ENCODE assay signal across 1 cellular context in the genomic region with DNA sequence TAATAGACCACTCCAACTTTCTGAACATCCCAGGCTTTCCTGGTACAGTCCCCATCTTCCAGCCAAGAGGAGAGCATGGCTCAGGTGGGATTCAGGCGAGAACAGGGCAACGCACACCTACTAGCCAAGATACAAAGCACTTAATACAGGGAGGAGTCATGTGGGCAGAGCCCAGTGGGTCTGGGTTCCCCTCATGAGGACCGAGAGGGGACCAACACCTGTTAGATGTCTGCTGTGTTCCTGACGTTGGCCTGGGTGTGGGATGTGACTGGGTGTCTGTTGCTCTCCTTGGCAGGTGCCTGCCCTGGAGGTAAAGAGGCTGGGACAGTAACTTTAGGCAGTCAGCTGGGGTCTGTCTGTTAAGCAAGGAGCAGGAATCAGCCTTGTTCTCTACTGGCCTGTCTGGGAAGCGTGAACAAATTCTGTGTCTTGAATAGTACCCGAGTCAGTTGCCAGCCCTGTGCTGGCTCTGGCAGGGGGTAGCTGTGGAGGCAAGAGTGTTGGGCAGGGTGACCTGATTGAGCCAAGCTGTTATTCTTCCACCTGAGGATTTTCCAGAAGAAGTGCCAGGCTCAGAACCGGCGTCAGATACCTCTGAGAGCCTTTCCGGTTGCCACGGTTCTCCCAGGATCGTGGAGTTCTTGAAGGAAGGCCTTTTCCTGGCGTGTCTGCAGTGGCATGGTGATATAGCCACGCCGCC.
A peak's percentile ranks its signal among the peaks of the same experiment; 100 is the strongest.
TF ChIP-seq lines count a peak whose summit lies in the region.

No MANE protein-coding gene starts in this region.

TF ChIP-seq in K562, 482 proteins besides CTCF, POLR2A, EP300 and RAD21:
- TF ChIP-seq, protein P1, sequence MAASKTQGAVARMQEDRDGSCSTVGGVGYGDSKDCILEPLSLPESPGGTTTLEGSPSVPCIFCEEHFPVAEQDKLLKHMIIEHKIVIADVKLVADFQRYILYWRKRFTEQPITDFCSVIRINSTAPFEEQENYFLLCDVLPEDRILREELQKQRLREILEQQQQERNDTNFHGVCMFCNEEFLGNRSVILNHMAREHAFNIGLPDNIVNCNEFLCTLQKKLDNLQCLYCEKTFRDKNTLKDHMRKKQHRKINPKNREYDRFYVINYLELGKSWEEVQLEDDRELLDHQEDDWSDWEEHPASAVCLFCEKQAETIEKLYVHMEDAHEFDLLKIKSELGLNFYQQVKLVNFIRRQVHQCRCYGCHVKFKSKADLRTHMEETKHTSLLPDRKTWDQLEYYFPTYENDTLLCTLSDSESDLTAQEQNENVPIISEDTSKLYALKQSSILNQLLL (CRISPR knock-in tag; IDR thresholded peaks at IDR 0.05; ENCODE audit: borderline replicate concordance), result no peak
- TF ChIP-seq, protein P2, sequence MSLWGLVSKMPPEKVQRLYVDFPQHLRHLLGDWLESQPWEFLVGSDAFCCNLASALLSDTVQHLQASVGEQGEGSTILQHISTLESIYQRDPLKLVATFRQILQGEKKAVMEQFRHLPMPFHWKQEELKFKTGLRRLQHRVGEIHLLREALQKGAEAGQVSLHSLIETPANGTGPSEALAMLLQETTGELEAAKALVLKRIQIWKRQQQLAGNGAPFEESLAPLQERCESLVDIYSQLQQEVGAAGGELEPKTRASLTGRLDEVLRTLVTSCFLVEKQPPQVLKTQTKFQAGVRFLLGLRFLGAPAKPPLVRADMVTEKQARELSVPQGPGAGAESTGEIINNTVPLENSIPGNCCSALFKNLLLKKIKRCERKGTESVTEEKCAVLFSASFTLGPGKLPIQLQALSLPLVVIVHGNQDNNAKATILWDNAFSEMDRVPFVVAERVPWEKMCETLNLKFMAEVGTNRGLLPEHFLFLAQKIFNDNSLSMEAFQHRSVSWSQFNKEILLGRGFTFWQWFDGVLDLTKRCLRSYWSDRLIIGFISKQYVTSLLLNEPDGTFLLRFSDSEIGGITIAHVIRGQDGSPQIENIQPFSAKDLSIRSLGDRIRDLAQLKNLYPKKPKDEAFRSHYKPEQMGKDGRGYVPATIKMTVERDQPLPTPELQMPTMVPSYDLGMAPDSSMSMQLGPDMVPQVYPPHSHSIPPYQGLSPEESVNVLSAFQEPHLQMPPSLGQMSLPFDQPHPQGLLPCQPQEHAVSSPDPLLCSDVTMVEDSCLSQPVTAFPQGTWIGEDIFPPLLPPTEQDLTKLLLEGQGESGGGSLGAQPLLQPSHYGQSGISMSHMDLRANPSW (CRISPR knock-in tag; IDR thresholded peaks at IDR 0.05), result peak; percentile 87
- TF ChIP-seq, protein P3, sequence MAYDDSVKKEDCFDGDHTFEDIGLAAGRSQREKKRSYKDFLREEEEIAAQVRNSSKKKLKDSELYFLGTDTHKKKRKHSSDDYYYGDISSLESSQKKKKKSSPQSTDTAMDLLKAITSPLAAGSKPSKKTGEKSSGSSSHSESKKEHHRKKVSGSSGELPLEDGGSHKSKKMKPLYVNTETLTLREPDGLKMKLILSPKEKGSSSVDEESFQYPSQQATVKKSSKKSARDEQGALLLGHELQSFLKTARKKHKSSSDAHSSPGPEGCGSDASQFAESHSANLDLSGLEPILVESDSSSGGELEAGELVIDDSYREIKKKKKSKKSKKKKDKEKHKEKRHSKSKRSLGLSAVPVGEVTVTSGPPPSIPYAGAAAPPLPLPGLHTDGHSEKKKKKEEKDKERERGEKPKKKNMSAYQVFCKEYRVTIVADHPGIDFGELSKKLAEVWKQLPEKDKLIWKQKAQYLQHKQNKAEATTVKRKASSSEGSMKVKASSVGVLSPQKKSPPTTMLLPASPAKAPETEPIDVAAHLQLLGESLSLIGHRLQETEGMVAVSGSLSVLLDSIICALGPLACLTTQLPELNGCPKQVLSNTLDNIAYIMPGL (CRISPR knock-in tag; IDR thresholded peaks at IDR 0.05), result peak; percentile 27
